17 cellular contexts compared by ENCODE assay signal in genomic region chr2:128145651-128146050, GRCh38.
"Had no signal": no experiment of that assay in that cellular context is flagged by ENCODE, and none has a peak within 500 bp of the region (broad histone marks: within the 10 kb centered on the region; RNA-seq: fewer than 3 reads in every experiment).

No MANE protein-coding gene starts in this region.

- H3K9me3 Mint-ChIP-seq: activated CD8-positive, alpha-beta T cell treated with anti-CD3 and anti-CD28 coated beads for 36 hours; activated naive CD8-positive, alpha-beta T cell treated with anti-CD3 and anti-CD28 coated beads, Interleukin-2, amount 10 ng/mL, durations not matched to agents 7 days and 5 days; activated T-helper 2 cell treated with anti-CD3 and anti-CD28 coated beads, Interferon-gamma antibody, Interleukin-2, Interleukin-4, amounts not matched to agents 10 μg/mL and 5 μg/mL and 100 μg/mL, durations not matched to agents 14 hours and 24 hours and 36 hours; effector memory CD8-positive, alpha-beta T cell; naive thymus-derived CD8-positive, alpha-beta T cell; stimulated activated effector memory CD8-positive, alpha-beta T cell treated with anti-CD3 and anti-CD28 coated beads, Interleukin-12 subunit alpha, Interleukin-12 subunit beta, amount 100 ng/mL, for 72 hours had no signal

- H3K27me3 ChIP-seq: testis, upper lobe of left lung had no signal

- H3K27ac Mint-ChIP-seq: activated CD8-positive, alpha-beta T cell treated with anti-CD3 and anti-CD28 coated beads for 36 hours; activated naive CD8-positive, alpha-beta T cell treated with anti-CD3 and anti-CD28 coated beads, Interleukin-2, amount 10 ng/mL, durations not matched to agents 7 days and 5 days; activated T-helper 2 cell treated with anti-CD3 and anti-CD28 coated beads, Interferon-gamma antibody, Interleukin-2, Interleukin-4, amounts not matched to agents 10 μg/mL and 5 μg/mL and 100 μg/mL, durations not matched to agents 14 hours and 24 hours and 36 hours; effector memory CD8-positive, alpha-beta T cell; stimulated activated effector memory CD8-positive, alpha-beta T cell treated with anti-CD3 and anti-CD28 coated beads, Interleukin-12 subunit alpha, Interleukin-12 subunit beta, amount 100 ng/mL, for 72 hours had no signal

- H3K4me1 Mint-ChIP-seq: stimulated activated effector memory CD8-positive, alpha-beta T cell treated with anti-CD3 and anti-CD28 coated beads, Interleukin-12 subunit alpha, Interleukin-12 subunit beta, amount 100 ng/mL, for 72 hours had no signal

- H3K9me3 ChIP-seq: prostate gland, testis, upper lobe of left lung had no signal

- DNase-seq: activated CD4-positive, alpha-beta T cell treated with anti-CD3 and anti-CD28 coated beads for 48 hours; activated CD4-positive, CD25-positive, alpha-beta regulatory T cell; activated CD8-positive, alpha-beta T cell treated with anti-CD3 and anti-CD28 coated beads for 36 hours; activated naive CD4-positive, alpha-beta T cell treated with Interleukin-2 at 50 U/mL for 16 hours; activated naive CD8-positive, alpha-beta T cell treated with anti-CD3 and anti-CD28 coated beads, Interleukin-2, amount 10 ng/mL, durations not matched to agents 7 days and 5 days; activated T-cell treated with anti-CD3 and anti-CD28 coated beads, Interleukin-2, amount 50 U/mL, for 1 hour; cerebellar nuclear complex; effector memory CD8-positive, alpha-beta T cell; naive thymus-derived CD8-positive, alpha-beta T cell; right cardiac atrium; small intestine; stimulated activated CD4-positive, alpha-beta T cell treated with anti-CD3 and anti-CD28 coated beads, Interleukin-4, amount 100 ng/mL, for 24 hours; testis; upper lobe of left lung had no signal

- H3K4me3 Mint-ChIP-seq: activated CD8-positive, alpha-beta T cell treated with anti-CD3 and anti-CD28 coated beads for 36 hours; activated naive CD8-positive, alpha-beta T cell treated with anti-CD3 and anti-CD28 coated beads, Interleukin-2, amount 10 ng/mL, durations not matched to agents 7 days and 5 days; effector memory CD8-positive, alpha-beta T cell; naive thymus-derived CD8-positive, alpha-beta T cell; stimulated activated effector memory CD8-positive, alpha-beta T cell treated with anti-CD3 and anti-CD28 coated beads, Interleukin-12 subunit alpha, Interleukin-12 subunit beta, amount 100 ng/mL, for 72 hours had no signal

- H3K4me3 ChIP-seq: prostate gland, testis, upper lobe of left lung had no signal

- ATAC-seq: activated CD8-positive, alpha-beta T cell treated with anti-CD3 and anti-CD28 coated beads for 36 hours; effector memory CD8-positive, alpha-beta T cell; naive thymus-derived CD8-positive, alpha-beta T cell; right cardiac atrium; stimulated activated effector memory CD8-positive, alpha-beta T cell treated with anti-CD3 and anti-CD28 coated beads, Interleukin-12 subunit alpha, Interleukin-12 subunit beta, amount 100 ng/mL, for 72 hours had no signal

- H3K27ac ChIP-seq: prostate gland, testis, upper lobe of left lung had no signal

- H3K36me3 ChIP-seq: prostate gland had no signal

- H3K27me3 Mint-ChIP-seq: activated CD8-positive, alpha-beta T cell treated with anti-CD3 and anti-CD28 coated beads for 36 hours; activated naive CD8-positive, alpha-beta T cell treated with anti-CD3 and anti-CD28 coated beads, Interleukin-2, amount 10 ng/mL, durations not matched to agents 7 days and 5 days; effector memory CD8-positive, alpha-beta T cell; naive thymus-derived CD8-positive, alpha-beta T cell had no signal
